1 cellular context compared by ENCODE assay signal in genomic region chr12:100267603-100268281, GRCh38.
TF ChIP-seq lines count a peak whose summit lies in the region.

No MANE protein-coding gene starts in this region.

TF ChIP-seq in HepG2, 621 proteins besides CTCF, POLR2A, EP300 and RAD21 (continues in another document):
- no peak for TF ChIP-seq IRX3 (CRISPR knock-in tag; IDR thresholded peaks at IDR 0.05; ENCODE audit: borderline replicate concordance, low read depth)
- peak; percentile 50; the same call in 1 of the 2 replicates for TF ChIP-seq PRDM15 (CRISPR knock-in tag; IDR thresholded peaks at IDR 0.05)
- TF ChIP-seq TRIM22 (IDR thresholded peaks at IDR 0.05), result no peak
- TF ChIP-seq ZNF547 (CRISPR knock-in tag; IDR thresholded peaks at IDR 0.05), result peak; percentile 48; the same call in 1 of the 2 replicates
- no peak for TF ChIP-seq TFE3 (CRISPR knock-in tag; IDR thresholded peaks at IDR 0.05)
- TF ChIP-seq ZNF367 (CRISPR knock-in tag; IDR thresholded peaks at IDR 0.05; ENCODE audit: borderline replicate concordance), result peak; percentile 15; the same call in 1 of the 2 replicates
- peak; percentile 71 for TF ChIP-seq ZNF407 (CRISPR knock-in tag; IDR thresholded peaks at IDR 0.05; ENCODE audit: not compliant biosample characterization)
- TF ChIP-seq ZHX1 (CRISPR knock-in tag; IDR thresholded peaks at IDR 0.05; ENCODE audit: low read depth), result no peak
- no peak for TF ChIP-seq ZNF10 (CRISPR knock-in tag; IDR thresholded peaks at IDR 0.05; ENCODE audit: borderline replicate concordance, low read depth)
- 0 out of 2 replicates have a peak, but pooled peaks have one; percentile 36 for TF ChIP-seq ZNF501 (CRISPR knock-in tag; IDR thresholded peaks at IDR 0.05)
- TF ChIP-seq ZBTB1 (CRISPR knock-in tag; IDR thresholded peaks at IDR 0.05; ENCODE audit: borderline replicate concordance), result no peak
- peak; percentile 40; the same call in 1 of the 2 replicates for TF ChIP-seq ZNF687 (CRISPR knock-in tag; IDR thresholded peaks at IDR 0.05)
- no peak for TF ChIP-seq ZNF850 (CRISPR knock-in tag; conservative IDR thresholded peaks at IDR 0.05)
- TF ChIP-seq ZNF704 (CRISPR knock-in tag; IDR thresholded peaks at IDR 0.05; ENCODE audit: borderline replicate concordance), result 0 out of 2 replicates have a peak, but pooled peaks have one; percentile 55
- 0 out of 2 replicates have a peak, but pooled peaks have one; percentile 43 for TF ChIP-seq UBTF (CRISPR knock-in tag; IDR thresholded peaks at IDR 0.05)
- TF ChIP-seq ATRX (CRISPR knock-in tag; IDR thresholded peaks at IDR 0.05; ENCODE audit: borderline replicate concordance), result no peak
- TF ChIP-seq ZNF510 (CRISPR knock-in tag; IDR thresholded peaks at IDR 0.05; ENCODE audit: low read depth), result no peak
- 0 out of 2 replicates have a peak, but pooled peaks have one; percentile 27 for TF ChIP-seq KAT7 (CRISPR knock-in tag; IDR thresholded peaks at IDR 0.05; ENCODE audit: borderline replicate concordance)
- no peak for TF ChIP-seq NFKBIZ (CRISPR knock-in tag; IDR thresholded peaks at IDR 0.05)
- TF ChIP-seq ZSCAN31 (CRISPR knock-in tag; IDR thresholded peaks at IDR 0.05; ENCODE audit: low read depth), result peak; percentile 53; the same call in 1 of the 2 replicates
- peak; percentile 60 for TF ChIP-seq ZFX (CRISPR knock-in tag; IDR thresholded peaks at IDR 0.05; ENCODE audit: low read depth)
- no peak for TF ChIP-seq ZNF772 (CRISPR knock-in tag; IDR thresholded peaks at IDR 0.05)
- TF ChIP-seq ZNF274 (CRISPR knock-in tag; IDR thresholded peaks at IDR 0.05), result peak; percentile 43; the same call in 1 of the 2 replicates
- 0 out of 2 replicates have a peak, but pooled peaks have one; percentile 57 for TF ChIP-seq GLI4 (CRISPR knock-in tag; IDR thresholded peaks at IDR 0.05; ENCODE audit: borderline replicate concordance)
- peak; percentile 94 for TF ChIP-seq ASH2L (IDR thresholded peaks at IDR 0.05; ENCODE audit: insufficient read length, low read depth, low read length)
